1 cellular context compared by ENCODE assay signal in genomic region chr1:32194984-32195383, GRCh38.
TF ChIP-seq lines count a peak whose summit lies in the region.

No MANE protein-coding gene starts in this region.

TF ChIP-seq in IMR-90, 13 proteins besides CTCF, POLR2A, EP300 and RAD21 (continued from another document):
- TF ChIP-seq USF2 (IDR thresholded peaks at IDR 0.05; ENCODE audit: low read depth, low read length) (no peak), SMC3 (IDR thresholded peaks at IDR 0.05; ENCODE audit: low read depth, low read length) (no peak), RFX5 (IDR thresholded peaks at IDR 0.05; ENCODE audit: low read depth, low read length) (no peak), RCOR1 (IDR thresholded peaks at IDR 0.05; ENCODE audit: insufficient replicate concordance, low read length) (no peak), MAFK (IDR thresholded peaks at IDR 0.05; ENCODE audit: low read depth, low read length) (no peak), MAZ (IDR thresholded peaks at IDR 0.05; ENCODE audit: borderline replicate concordance, low read depth, low read length) (no peak), BHLHE40 (IDR thresholded peaks at IDR 0.05; ENCODE audit: low read depth, low read length) (no peak), NFE2L2 (IDR thresholded peaks at IDR 0.05; ENCODE audit: low read depth, low read length) (no peak), CEBPB (IDR thresholded peaks at IDR 0.05; ENCODE audit: low read depth, low read length) (no peak), FOS (IDR thresholded peaks at IDR 0.05; ENCODE audit: low read depth, low read length) (no peak)
